ENCODE assay signal across 9 cellular contexts in the genomic region with DNA sequence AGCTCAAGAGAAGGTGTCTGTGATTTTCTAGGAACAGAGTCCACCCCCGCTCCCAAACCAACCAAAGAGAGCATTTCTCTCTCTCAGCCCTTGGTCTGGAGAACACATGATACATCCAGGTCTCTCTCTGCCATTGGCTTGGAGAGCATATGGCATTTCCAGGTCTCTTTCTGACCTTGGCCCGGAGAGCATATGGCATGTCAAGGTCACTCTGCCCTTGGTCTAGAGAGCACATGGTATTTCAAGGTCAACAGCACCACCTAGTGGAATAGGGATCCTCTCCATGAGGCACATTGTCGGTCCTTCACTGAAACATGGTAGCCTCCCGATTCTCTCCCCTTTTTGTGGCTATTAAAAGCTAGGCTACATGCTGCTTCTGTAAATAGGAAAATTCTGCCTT.
DNase-seq lines count a peak whose midpoint lies in the region; ATAC-seq and TF ChIP-seq lines count a peak whose summit lies in the region.
"Had no signal": no experiment of that assay in that cellular context is flagged by ENCODE, and none has a peak within 500 bp of the region (broad histone marks: within the 10 kb centered on the region; RNA-seq: fewer than 3 reads in every experiment).

No MANE protein-coding gene starts in this region.

- BruUV-seq in PC-9 (replicated peaks; lab: Mats Ljungman, UMichigan): no TSS peak

- H3K27ac ChIP-seq in PC-9: no peak overlapping the region

- no peak overlapping the region for H3K4me2 ChIP-seq in PC-9

- H3K4me1 ChIP-seq in PC-9 (replicated peaks; ENCODE audit: insufficient read depth): no peaks in the 10 kb centered on the region

- H3K4me3 ChIP-seq in H7 (ENCODE audit: insufficient read depth, low read depth, low read length) (no peak overlapping the region), PC-9 (no peak overlapping the region)

- H3K9me2 ChIP-seq in PC-9 (ENCODE audit: insufficient read depth): no peaks in the 10 kb centered on the region

- no peaks in the 10 kb centered on the region for H4K20me1 ChIP-seq in PC-9 (ENCODE audit: insufficient read depth)

- no peaks in the 10 kb centered on the region for H3F3A ChIP-seq in PC-9 (ENCODE audit: insufficient read depth, low read depth)

- POLR2A ChIA-PET in PC-9 (lab: Charles Lee; ENCODE audit: unreplicated experiment): no interaction called here

- no peaks in the 10 kb centered on the region for H3K9me3 Mint-ChIP-seq in activated CD8-positive, alpha-beta memory T cell treated with anti-CD3 and anti-CD28 coated beads, Interleukin-2, amount 10 ng/mL, durations not matched to agents 7 days and 5 days (ENCODE audit: low read depth)
- H3K9me3 Mint-ChIP-seq: T-helper 1 cell treated with Interleukin-12 subunit alpha and Interleukin-12 subunit beta and Interleukin-4 antibody, amounts not matched to agents 30 μg/mL and 1 μg/mL, for 36 hours had no signal

- intact Hi-C loops in PC-9 (cut with micrococcal nuclease; ENCODE audit: unreplicated experiment): no loop called here

- H3K36me3 ChIP-seq in H7 (replicated peaks; ENCODE audit: control insufficient read depth, insufficient read depth, low read length): no peaks in the 10 kb centered on the region
- H3K36me3 ChIP-seq in PC-9 (ENCODE audit: low read depth): no peaks in the 10 kb centered on the region

- CTCF ChIA-PET in PC-9 (lab: Charles Lee): no interaction called here
- CTCF ChIA-PET in activated CD8-positive, alpha-beta memory T cell treated with anti-CD3 and anti-CD28 coated beads, Interleukin-2, amount 10 ng/mL, durations not matched to agents 7 days and 5 days (lab: Charles Lee): no interaction called here

- ATAC-seq in activated CD8-positive, alpha-beta memory T cell treated with anti-CD3 and anti-CD28 coated beads, Interleukin-2, amount 10 ng/mL, durations not matched to agents 7 days and 5 days: no peak
- no peak for ATAC-seq in HG02840 (IDR thresholded peaks at IDR 0.05; ENCODE audit: low FRiP score, unreplicated experiment)

- H3K27ac Mint-ChIP-seq in activated CD8-positive, alpha-beta memory T cell treated with anti-CD3 and anti-CD28 coated beads, Interleukin-2, amount 10 ng/mL, durations not matched to agents 7 days and 5 days: no peak overlapping the region
- H3K27ac Mint-ChIP-seq: T-helper 1 cell treated with Interleukin-12 subunit alpha and Interleukin-12 subunit beta and Interleukin-4 antibody, amounts not matched to agents 30 μg/mL and 1 μg/mL, for 36 hours had no signal

- no peaks in the 10 kb centered on the region for H3K4me1 Mint-ChIP-seq in activated CD8-positive, alpha-beta memory T cell treated with anti-CD3 and anti-CD28 coated beads, Interleukin-2, amount 10 ng/mL, durations not matched to agents 7 days and 5 days

- peak; percentile 4 for DNase-seq in GM03348 (ENCODE audit: low spot score)
- peak; percentile 7 for DNase-seq in H7
- no peak for DNase-seq in PC-9
- DNase-seq in iPS-NIHi11 (ENCODE audit: low spot score): peak; percentile 10
- no peak for DNase-seq in activated CD8-positive, alpha-beta memory T cell treated with anti-CD3 and anti-CD28 coated beads, Interleukin-2, amount 50 U/mL, for 48 hours
- no peak for DNase-seq in activated CD8-positive, alpha-beta memory T cell treated with anti-CD3 and anti-CD28 coated beads, Interleukin-2, amount 10 ng/mL, durations not matched to agents 7 days and 5 days
- no peak for DNase-seq in ecto neural progenitor cell (ENCODE audit: low spot score)

- no peak overlapping the region for H3K4me3 Mint-ChIP-seq in activated CD8-positive, alpha-beta memory T cell treated with anti-CD3 and anti-CD28 coated beads, Interleukin-2, amount 10 ng/mL, durations not matched to agents 7 days and 5 days
- H3K4me3 Mint-ChIP-seq: T-helper 1 cell treated with Interleukin-12 subunit alpha and Interleukin-12 subunit beta and Interleukin-4 antibody, amounts not matched to agents 30 μg/mL and 1 μg/mL, for 36 hours had no signal

- no peaks in the 10 kb centered on the region for H3K36me3 Mint-ChIP-seq in activated CD8-positive, alpha-beta memory T cell treated with anti-CD3 and anti-CD28 coated beads, Interleukin-2, amount 10 ng/mL, durations not matched to agents 7 days and 5 days

- no peak overlapping the region for H2AFZ ChIP-seq in PC-9

- peak; percentile 74 for TF ChIP-seq CTCF in PC-9 (conservative IDR thresholded peaks at IDR 0.05)

- no peaks in the 10 kb centered on the region for H3K27me3 Mint-ChIP-seq in activated CD8-positive, alpha-beta memory T cell treated with anti-CD3 and anti-CD28 coated beads, Interleukin-2, amount 10 ng/mL, durations not matched to agents 7 days and 5 days

- no peaks in the 10 kb centered on the region for H3K79me2 ChIP-seq in PC-9 (ENCODE audit: low read depth)

- no peaks in the 10 kb centered on the region for H3K9me3 ChIP-seq in PC-9 (ENCODE audit: insufficient read depth, low read depth)

- H3K27me3 ChIP-seq in H7 (ENCODE audit: control insufficient read depth, insufficient read depth, low read length) (no peaks in the 10 kb centered on the region; the same call in 1 of the 2 replicates), PC-9 (ENCODE audit: insufficient read depth, low read depth) (no peaks in the 10 kb centered on the region)

Comparison
In these comparisons a context has a peak if more than half of its experiments do, and no peak if none do; other contexts are left out.
1. DNase-seq: peak in GM03348 (single experiment), H7 (single experiment) and iPS-NIHi11 (single experiment); none in PC-9 (0 of 2), activated CD8-positive, alpha-beta memory T cell treated with anti-CD3 and anti-CD28 coated beads, Interleukin-2, amount 50 U/mL, for 48 hours (single experiment), activated CD8-positive, alpha-beta memory T cell treated with anti-CD3 and anti-CD28 coated beads, Interleukin-2, amount 10 ng/mL, durations not matched to agents 7 days and 5 days (single experiment) and ecto neural progenitor cell (single experiment).